29 cellular contexts compared by ENCODE assay signal in the genomic region with DNA sequence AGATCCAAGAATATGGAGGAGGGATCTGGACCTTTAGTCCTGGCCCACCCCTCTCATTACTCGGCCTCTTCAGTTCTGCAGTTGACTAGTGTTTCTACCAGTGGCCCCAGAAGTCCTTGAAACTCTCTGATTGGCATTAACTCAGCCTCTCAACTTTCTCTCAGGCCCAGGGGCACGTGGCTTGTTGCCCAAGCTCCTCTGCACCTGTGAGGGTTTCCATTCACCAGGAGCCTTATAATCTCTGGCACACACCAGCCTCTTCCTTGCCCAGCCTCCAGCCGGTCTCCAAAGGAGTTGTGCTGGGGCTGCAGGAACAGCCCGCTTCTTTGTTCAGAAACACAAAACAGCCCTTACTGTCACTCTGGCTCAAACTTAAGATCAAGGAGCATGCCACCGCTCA. TPM values are rescaled to one million over a fixed set of nuclear protein-coding genes. Genes with fewer than 3 reads are reported as not detected.
"Had no signal": no experiment of that assay in that cellular context is flagged by ENCODE, and none has a peak within 500 bp of the region (broad histone marks: within the 10 kb centered on the region; RNA-seq: fewer than 3 reads in every experiment).

No MANE protein-coding gene starts in this region.

- H3K4me1 ChIP-seq: adrenal gland had no signal

- H3K4me3 ChIP-seq: adrenal gland had no signal

- H3K27me3 ChIP-seq: adrenal gland had no signal

- H3K36me3 ChIP-seq: adrenal gland had no signal

- H3K4me2 ChIP-seq: KMS-11 had no signal

- H3K27ac ChIP-seq: adrenal gland, KMS-11 had no signal

- ATAC-seq: activated naive CD4-positive, alpha-beta T cell treated with anti-CD3 and anti-CD28 coated beads, Interleukin-2, amount 50 U/mL, for 72 hours; activated T-cell treated with anti-CD3 and anti-CD28 coated beads, Interleukin-2, amount 50 U/mL, for 4 hours had no signal

- H3K9ac ChIP-seq: KMS-11 had no signal

- DNase-seq: activated CD4-positive, alpha-beta memory T cell treated with anti-CD3 and anti-CD28 coated beads for 36 hours; activated CD4-positive, alpha-beta T cell treated with anti-CD3 and anti-CD28 coated beads, Interleukin-2, amount 10 ng/mL, durations not matched to agents 7 days and 5 days; activated CD8-positive, alpha-beta memory T cell treated with anti-CD3 and anti-CD28 coated beads, Interleukin-2, amount 50 U/mL, for 4 hours; activated gamma-delta T cell treated with Interleukin-2 at 50 U/mL for 16 hours; activated naive CD4-positive, alpha-beta T cell treated with anti-CD3 and anti-CD28 coated beads for 36 hours; activated T-cell treated with anti-CD3 and anti-CD28 coated beads for 4 hours; activated T-cell treated with anti-CD3 and anti-CD28 coated beads, Interleukin-2, amount 50 U/mL, for 4 hours; adrenal gland; caudate nucleus; cerebellar nuclear complex; NCI-H1105; NCI-H1417 treated with DMSO at 0.1 percent for 48 hours; NCI-H1694; NCI-H1930; NCI-H2081 treated with DMSO at 0.1 percent for 48 hours; NCI-H2171; NCI-H446; NCI-H510A treated with DMSO at 0.1 percent for 48 hours; NCI-H69; NCI-H82; OCI-M1; Right ventricle myocardium superior had no signal

RNA-seq across cellular contexts. Expression of a gene that starts 47.6 kb away (rescaled TPM):
- total RNA-seq: activated CD4-positive, alpha-beta memory T cell treated with anti-CD3 and anti-CD28 coated beads for 36 hours; activated CD4-positive, alpha-beta T cell treated with anti-CD3 and anti-CD28 coated beads, Interleukin-2, amount 10 ng/mL, durations not matched to agents 7 days and 5 days; activated naive CD4-positive, alpha-beta T cell treated with anti-CD3 and anti-CD28 coated beads for 36 hours; activated naive CD4-positive, alpha-beta T cell treated with anti-CD3 and anti-CD28 coated beads, Interleukin-2, amount 50 U/mL, for 72 hours; activated T-cell treated with anti-CD3 and anti-CD28 coated beads, Interleukin-2, amount 50 U/mL, for 4 hours; activated T-helper 1 cell treated with anti-CD3 and anti-CD28 coated beads, Interleukin-12 subunit alpha, Interleukin-12 subunit beta, Interleukin-2, Interleukin-4 antibody, amounts not matched to agents 30 ng/mL and 10 ng/mL and 1 ng/mL, durations not matched to agents 14 hours and 24 hours and 36 hours; adrenal gland; astrocyte; bronchial epithelial cell; LHCN-M2; M059J; Right ventricle myocardium superior had no signal
